In the genomic region with DNA sequence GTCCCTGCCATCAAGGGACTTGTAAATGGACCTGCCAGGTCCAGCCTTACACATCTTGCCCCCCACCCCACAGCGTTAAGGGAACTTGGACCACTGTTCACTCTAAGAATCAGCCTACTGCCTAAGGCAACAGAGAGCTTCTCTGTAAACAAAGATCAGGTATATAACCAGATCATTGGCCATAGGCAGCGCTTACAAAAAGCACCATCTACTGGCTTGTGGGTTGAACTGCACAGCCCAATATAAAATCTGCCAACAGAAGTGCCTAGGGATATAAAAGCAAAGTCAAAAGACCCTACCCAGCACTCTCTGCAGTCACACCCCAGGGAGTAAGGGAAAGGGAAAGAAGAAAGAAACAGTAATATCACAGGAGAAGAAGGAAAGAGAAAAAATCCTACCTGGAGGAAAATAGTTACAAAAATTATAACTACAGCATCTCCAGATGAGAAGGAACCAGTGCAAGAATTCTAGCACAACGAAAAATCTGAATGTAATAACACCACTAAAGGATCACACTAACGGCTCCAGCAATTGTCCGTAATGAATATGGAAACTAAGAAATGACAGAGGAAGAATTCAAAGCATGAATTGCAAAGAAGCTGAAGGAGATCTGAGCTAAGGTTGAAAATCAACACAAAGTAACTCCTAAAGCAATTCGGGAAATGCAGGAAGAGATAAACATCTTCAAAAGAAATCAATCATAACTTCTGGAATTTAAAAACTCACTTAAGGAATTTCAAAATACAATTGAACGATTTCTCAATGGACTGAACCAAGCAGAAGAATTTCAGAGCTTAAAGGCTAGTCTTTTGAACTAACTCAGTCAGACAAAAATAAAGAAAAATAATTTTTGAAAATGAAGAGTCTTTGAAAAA, we compare ENCODE assay signal across 9 cellular contexts.
DNase-seq lines count a peak whose midpoint lies in the region; ATAC-seq and TF ChIP-seq lines count a peak whose summit lies in the region.
"Had no signal": no experiment of that assay in that cellular context is flagged by ENCODE, and none has a peak within 500 bp of the region (broad histone marks: within the 10 kb centered on the region; RNA-seq: fewer than 3 reads in every experiment).

No MANE protein-coding gene starts in this region.

- WGBS in esophagus muscularis mucosa, result 46% methylated on average over 7 of the region's 7 CpGs

- no peak for TF ChIP-seq POLR2A in esophagus muscularis mucosa (IDR thresholded peaks at IDR 0.05; ENCODE audit: low read depth)

- no peaks in the 10 kb centered on the region for H3K27me3 ChIP-seq in esophagus muscularis mucosa

- DNase-seq in NCI-H345 (lab: John Stamatoyannopoulos, UW) (peak; percentile 1), NCI-H345 treated with DMSO at 0.1 percent for 48 hours (lab: John Stamatoyannopoulos, UW; ENCODE audit: unreplicated experiment) (no peak), NCI-H226 (peak; percentile 71), esophagus muscularis mucosa (ENCODE audit: extremely low spot score) (no peak), natural killer cell (no peak), KG1 (lab: John Stamatoyannopoulos, UW) (no peak)
- peak; percentile 17 to 34 for DNase-seq in activated CD4-positive, alpha-beta T cell treated with anti-CD3 and anti-CD28 coated beads, Interleukin-2, amount 50 U/mL, for 48 hours

- H3K27me3 Mint-ChIP-seq in natural killer cell (ENCODE audit: low read depth in 2 of 2), result peaks cover 34 to 51% of the 10 kb centered on the region in 2 donors

- TF ChIP-seq EP300 in esophagus muscularis mucosa (IDR thresholded peaks at IDR 0.05), result no peak

- no peak overlapping the region for H3K27ac ChIP-seq in esophagus muscularis mucosa (replicated peaks in 1 of 4)

- TF ChIP-seq CTCF in esophagus muscularis mucosa (IDR thresholded peaks at IDR 0.05) (peak; percentile 65 to 83 (median 65)), natural killer cell (IDR thresholded peaks at IDR 0.05) (peak; percentile 74)

- no peaks in the 10 kb centered on the region for H3K9me3 Mint-ChIP-seq in natural killer cell
- H3K9me3 Mint-ChIP-seq: dendritic cell treated with granulocyte-macrophage colony-stimulating factor and Interleukin-4, amounts not matched to agents 40 ng/mL and 50 ng/mL, for 4 days had no signal

- H3K4me1 Mint-ChIP-seq in natural killer cell, result peaks cover 0 to 6% of the 10 kb centered on the region in 2 donors

- H3K36me3 ChIP-seq in esophagus muscularis mucosa, result no peaks in the 10 kb centered on the region

- no peaks in the 10 kb centered on the region for H3K36me3 Mint-ChIP-seq in natural killer cell

- H3K9me3 ChIP-seq in esophagus muscularis mucosa, result peaks cover 0 to under 1% (median 0%) of the 10 kb centered on the region in 4 donors

- no peak overlapping the region for H3K27ac Mint-ChIP-seq in natural killer cell
- H3K27ac Mint-ChIP-seq: dendritic cell treated with granulocyte-macrophage colony-stimulating factor and Interleukin-4, amounts not matched to agents 40 ng/mL and 50 ng/mL, for 4 days had no signal

- H3K4me3 Mint-ChIP-seq in natural killer cell, result no peak overlapping the region
- H3K4me3 Mint-ChIP-seq: dendritic cell treated with granulocyte-macrophage colony-stimulating factor and Interleukin-4, amounts not matched to agents 40 ng/mL and 50 ng/mL, for 4 days had no signal

- H3K4me1 ChIP-seq in esophagus muscularis mucosa, result no peaks in the 10 kb centered on the region

- no peak overlapping the region for H3K4me3 ChIP-seq in esophagus muscularis mucosa

- ATAC-seq in HG02763 (IDR thresholded peaks at IDR 0.05; ENCODE audit: unreplicated experiment) (peak; percentile 61), natural killer cell (peak; percentile 69 to 86 (median 72))

- intact Hi-C loops in esophagus muscularis mucosa (cut with DNase I) (no loop called here), natural killer cell (cut with micrococcal nuclease) (loop anchor here (1.0 kb wide), 1 partner anchor 642 kb away; no protein-coding TSS in a partner anchor)

Comparison
In these comparisons a context has a peak if more than half of its experiments do, and no peak if none do; other contexts are left out.
1. DNase-seq: peak in NCI-H345 (single experiment), NCI-H226 (single experiment) and activated CD4-positive, alpha-beta T cell treated with anti-CD3 and anti-CD28 coated beads, Interleukin-2, amount 50 U/mL, for 48 hours (2 of 2); none in NCI-H345 treated with DMSO at 0.1 percent for 48 hours (single experiment), esophagus muscularis mucosa (single experiment), natural killer cell (single experiment) and KG1 (single experiment).